1 cellular context compared by ENCODE assay signal in the genomic region with DNA sequence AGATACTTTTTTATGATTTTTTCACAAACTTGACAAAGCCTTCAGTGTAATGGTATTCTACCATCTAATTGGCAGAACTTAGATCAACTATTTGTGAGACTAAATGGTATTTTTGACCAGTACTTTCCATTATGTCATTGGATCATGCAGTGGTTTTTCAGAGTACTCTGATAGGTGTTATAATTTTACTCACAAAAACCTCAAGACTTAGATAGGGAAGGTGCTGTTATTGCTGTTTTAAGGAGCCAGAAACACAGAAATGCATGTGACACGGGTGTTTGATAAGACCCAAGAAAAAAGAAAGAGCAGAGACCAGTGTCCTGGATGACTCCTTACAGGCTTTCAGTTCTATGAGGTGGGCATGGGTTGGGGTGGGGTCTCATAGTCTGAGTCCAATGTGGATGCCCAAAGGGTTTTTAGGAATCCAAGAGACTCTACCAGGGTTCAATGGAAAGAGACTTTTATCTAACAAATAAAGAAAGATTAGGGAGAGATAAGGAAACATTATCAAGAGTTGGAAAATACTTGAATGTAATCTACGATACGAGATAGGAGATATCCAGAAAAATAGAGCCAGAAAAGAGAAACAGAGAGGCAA.
A peak's percentile ranks its signal among the peaks of the same experiment; 100 is the strongest.
TF ChIP-seq lines count a peak whose summit lies in the region.

No MANE protein-coding gene starts in this region.

TF ChIP-seq in GM12878, 131 proteins besides CTCF, POLR2A, EP300 and RAD21 (continued from another document):
- TF ChIP-seq, protein P1, sequence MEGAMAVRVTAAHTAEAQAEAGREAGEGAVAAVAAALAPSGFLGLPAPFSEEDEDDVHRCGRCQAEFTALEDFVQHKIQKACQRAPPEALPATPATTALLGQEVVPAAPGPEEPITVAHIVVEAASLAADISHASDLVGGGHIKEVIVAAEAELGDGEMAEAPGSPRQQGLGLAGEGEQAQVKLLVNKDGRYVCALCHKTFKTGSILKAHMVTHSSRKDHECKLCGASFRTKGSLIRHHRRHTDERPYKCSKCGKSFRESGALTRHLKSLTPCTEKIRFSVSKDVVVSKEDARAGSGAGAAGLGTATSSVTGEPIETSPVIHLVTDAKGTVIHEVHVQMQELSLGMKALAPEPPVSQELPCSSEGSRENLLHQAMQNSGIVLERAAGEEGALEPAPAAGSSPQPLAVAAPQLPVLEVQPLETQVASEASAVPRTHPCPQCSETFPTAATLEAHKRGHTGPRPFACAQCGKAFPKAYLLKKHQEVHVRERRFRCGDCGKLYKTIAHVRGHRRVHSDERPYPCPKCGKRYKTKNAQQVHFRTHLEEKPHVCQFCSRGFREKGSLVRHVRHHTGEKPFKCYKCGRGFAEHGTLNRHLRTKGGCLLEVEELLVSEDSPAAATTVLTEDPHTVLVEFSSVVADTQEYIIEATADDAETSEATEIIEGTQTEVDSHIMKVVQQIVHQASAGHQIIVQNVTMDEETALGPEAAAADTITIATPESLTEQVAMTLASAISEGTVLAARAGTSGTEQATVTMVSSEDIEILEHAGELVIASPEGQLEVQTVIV (IDR thresholded peaks at IDR 0.05; ENCODE audit: borderline replicate concordance, partially characterized antibody), result no peak
- TF ChIP-seq SIX5 (IDR thresholded peaks at IDR 0.05; ENCODE audit: low read depth, low read length, severe bottlenecking), result no peak
- TF ChIP-seq PAX8 (IDR thresholded peaks at IDR 0.05), result no peak
- TF ChIP-seq ATF7 (IDR thresholded peaks at IDR 0.05; ENCODE audit: low read depth), result peak; percentile 96
- TF ChIP-seq ZNF622 (IDR thresholded peaks at IDR 0.05), result no peak
- TF ChIP-seq, protein P2, sequence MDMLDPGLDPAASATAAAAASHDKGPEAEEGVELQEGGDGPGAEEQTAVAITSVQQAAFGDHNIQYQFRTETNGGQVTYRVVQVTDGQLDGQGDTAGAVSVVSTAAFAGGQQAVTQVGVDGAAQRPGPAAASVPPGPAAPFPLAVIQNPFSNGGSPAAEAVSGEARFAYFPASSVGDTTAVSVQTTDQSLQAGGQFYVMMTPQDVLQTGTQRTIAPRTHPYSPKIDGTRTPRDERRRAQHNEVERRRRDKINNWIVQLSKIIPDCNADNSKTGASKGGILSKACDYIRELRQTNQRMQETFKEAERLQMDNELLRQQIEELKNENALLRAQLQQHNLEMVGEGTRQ (IDR thresholded peaks at IDR 0.05; ENCODE audit: borderline replicate concordance, low read depth, low read length), result no peak
TF ChIP-seq in GM12878: peak in this region for 18.
